ENCODE assay signal across 8 cellular contexts in genomic region chr6:44226368-44227137, GRCh38. TPM values are rescaled to one million over a fixed set of nuclear protein-coding genes. Genes with fewer than 3 reads are reported as not detected.
DNase-seq lines count a peak whose midpoint lies in the region; ATAC-seq and TF ChIP-seq lines count a peak whose summit lies in the region.
"Had no signal": no experiment of that assay in that cellular context is flagged by ENCODE, and none has a peak within 500 bp of the region (broad histone marks: within the 10 kb centered on the region; RNA-seq: fewer than 3 reads in every experiment).

No MANE protein-coding gene starts in this region.

- peaks cover 15% of the 10 kb centered on the region for H3K4me1 ChIP-seq in mesendoderm (ENCODE audit: control insufficient read depth, low read depth, low read length)

- no peaks in the 10 kb centered on the region for H3K27me3 ChIP-seq in mesendoderm (ENCODE audit: insufficient read depth, low read length, poor library complexity)

- no peak overlapping the region for H3K9ac ChIP-seq in mesendoderm (ENCODE audit: low read length)

- no peak overlapping the region for H3K23ac ChIP-seq in mesendoderm (ENCODE audit: low read length)

- WGBS in mesendoderm (ENCODE audit: extremely low coverage, insufficient coverage, low lambda C conversion rate): no CpG with 5 or more reads among the region's 15 CpGs

- peak overlapping the region; percentile 62 for H3K56ac ChIP-seq in mesendoderm (ENCODE audit: low read length)

- H3K27ac ChIP-seq in VCaP (peak overlapping the region; percentile 81; the same call in 1 of the 2 replicates), mesendoderm (ENCODE audit: low read depth, low read length) (no peak overlapping the region)

- CTCF ChIA-PET in GM10248 (lab: Yijun Ruan, JAX): interaction anchor here (1.4 to 6.8 kb wide), 6 partner anchors 9 to 52 kb away, joined by 3 to 116 read pairs (median 20); partner anchors contain the start of genes HSP90AB1 and MYMX

- no peak overlapping the region for H3K18ac ChIP-seq in mesendoderm (ENCODE audit: low read length)

- no peak overlapping the region for H4K8ac ChIP-seq in mesendoderm (ENCODE audit: low read depth, low read length)

- TF ChIP-seq CTCF in GM10248 (IDR thresholded peaks at IDR 0.05; ENCODE audit: control extremely low read depth, extremely low read depth, low read depth, missing control alignments) (no peak), VCaP (conservative IDR thresholded peaks at IDR 0.05) (no peak)

- H3K79me1 ChIP-seq in mesendoderm (ENCODE audit: low read length): peaks cover 3% of the 10 kb centered on the region

- no peak overlapping the region for H3K4me2 ChIP-seq in mesendoderm (ENCODE audit: low read length)

- POLR2A ChIA-PET in GM10248 (lab: Yijun Ruan, JAX): interaction anchor here (3.3 kb wide), 1 partner anchor 21 kb away, joined by 21 read pairs; the partner anchor contains the start of gene HSP90AB1

- H3K79me2 ChIP-seq in mesendoderm (ENCODE audit: control insufficient read depth, insufficient read depth, low read length): peaks cover 10% of the 10 kb centered on the region

- H3K4ac ChIP-seq in mesendoderm (ENCODE audit: low read depth, low read length): no peak overlapping the region

- H2BK120ac ChIP-seq in mesendoderm (ENCODE audit: low read depth, low read length): no peak overlapping the region

- DNase-seq in GM10248 (ENCODE audit: extremely low spot score) (peak; percentile 13), mesendoderm (no peak), SIG-M5 (lab: John Stamatoyannopoulos, UW) (no peak)
- DNase-seq: activated CD4-positive, CD25-positive, alpha-beta regulatory T cell; MV-4-11 had no signal

- H2BK5ac ChIP-seq in mesendoderm (ENCODE audit: low read length): no peak overlapping the region

- no peak overlapping the region for H2AK5ac ChIP-seq in mesendoderm (ENCODE audit: low read length)

- no peak for ATAC-seq in GM19023 (IDR thresholded peaks at IDR 0.05; ENCODE audit: unreplicated experiment)
- ATAC-seq in HG02885 (IDR thresholded peaks at IDR 0.05; ENCODE audit: poor library complexity, unreplicated experiment): no peak

- no peaks in the 10 kb centered on the region for H3K36me3 ChIP-seq in mesendoderm (ENCODE audit: control insufficient read depth, insufficient read depth, low read length)

- H2BK15ac ChIP-seq in mesendoderm (replicated peaks; ENCODE audit: low read depth): no peak overlapping the region

- H3K4me3 ChIP-seq in mesendoderm (ENCODE audit: low read length): no peak overlapping the region

- no peak overlapping the region for H4K5ac ChIP-seq in mesendoderm (ENCODE audit: low read length)

RNA-seq across cellular contexts. Expression of gene SLC29A1, which starts 3.2 kb away (rescaled TPM):
- polyA plus RNA-seq in mesendoderm (2013, experiment 1 of 2): 76.7 TPM
- 79.0 TPM for polyA plus RNA-seq in mesendoderm (2013, experiment 2 of 2)

RNA-seq across cellular contexts. Expression of gene MYMX, which starts 9.8 kb away (rescaled TPM):
- 0.97 TPM for polyA plus RNA-seq in mesendoderm (2013, experiment 1 of 2)
- 0.98 TPM for polyA plus RNA-seq in mesendoderm (2013, experiment 2 of 2)

RNA-seq across cellular contexts. Expression of gene HSP90AB1, which starts 20.3 kb away (rescaled TPM):
- 2,015 TPM for polyA plus RNA-seq in mesendoderm (2013, experiment 1 of 2)
- polyA plus RNA-seq in mesendoderm (2013, experiment 2 of 2): 2,012 TPM

RNA-seq across cellular contexts. Expression of gene SLC35B2, which starts 30.8 kb away (rescaled TPM):
- 18.8 TPM for polyA plus RNA-seq in mesendoderm (2013, experiment 1 of 2)
- 16.7 TPM for polyA plus RNA-seq in mesendoderm (2013, experiment 2 of 2)

RNA-seq across cellular contexts. Expression of gene NFKBIE, which starts 38.8 kb away (rescaled TPM):
- polyA plus RNA-seq in mesendoderm (2013, experiment 1 of 2): 4.8 TPM
- 5.4 TPM for polyA plus RNA-seq in mesendoderm (2013, experiment 2 of 2)
